Comparison of ENCODE assay signal across 31 cellular contexts in the genomic region with DNA sequence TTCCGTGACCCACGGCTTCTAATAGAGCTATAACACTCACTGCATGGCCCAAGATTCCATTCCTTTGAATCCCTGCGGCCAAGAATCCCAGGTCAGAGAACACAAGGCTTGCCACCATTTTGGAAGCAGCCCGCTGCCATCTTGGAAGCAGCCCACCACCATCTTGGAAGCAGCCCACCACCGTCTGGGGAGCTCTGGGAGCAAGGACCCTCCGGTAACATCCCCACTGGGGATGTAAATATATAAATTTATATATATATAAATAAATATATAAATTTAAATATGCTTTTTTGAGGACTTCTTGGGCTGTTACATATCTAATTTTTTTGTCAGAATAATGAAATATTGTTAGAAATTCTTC.
"Had no signal": no experiment of that assay in that cellular context is flagged by ENCODE, and none has a peak within 500 bp of the region (broad histone marks: within the 10 kb centered on the region; RNA-seq: fewer than 3 reads in every experiment).

No MANE protein-coding gene starts in this region.

- DNase-seq: Kasumi-1; KG1; MG63; NCI-H1048; NCI-H1092 treated with DMSO at 0.1 percent for 48 hours; NCI-H1105 treated with DMSO at 0.1 percent for 48 hours; NCI-H1417; NCI-H1436; NCI-H146; NCI-H1694; NCI-H187; NCI-H1930; NCI-H2081; NCI-H2171 treated with DMSO at 0.1 percent for 48 hours; NCI-H2227 treated with DMSO at 0.1 percent for 48 hours; NCI-H345; NCI-H510A treated with DMSO at 0.1 percent for 48 hours; NCI-H524 treated with DMSO at 0.1 percent for 48 hours; NCI-H526 treated with DMSO at 0.1 percent for 48 hours; NK-92 treated with Interleukin-12 subunit alpha and Interleukin-12 subunit beta, amount 100 ng/mL, for 24 hours; OCI-M1; PC-3; Peyer's patch; SHP77; SIG-M5; SJCRH30; T-cell had no signal

- ATAC-seq: PC-3, Right ventricle myocardium inferior, SK-N-SH treated with all-trans-retinoic acid at 6 μM for 48 hours, T-cell had no signal

- H3K27ac ChIP-seq: Peyer's patch, RWPE1, SJCRH30, SK-N-MC had no signal

- H3K36me3 ChIP-seq: MG63, Peyer's patch, SJCRH30 had no signal

- H3K9me3 ChIP-seq: MG63, Peyer's patch, SJCRH30 had no signal

- H3K27me3 ChIP-seq: MG63, Peyer's patch, SJCRH30 had no signal

- H3K4me3 ChIP-seq: MG63, Peyer's patch, SJCRH30, SK-N-MC had no signal

- H3K4me1 ChIP-seq: Peyer's patch, SJCRH30 had no signal
